Comparison of ENCODE assay signal across 23 cellular contexts in the genomic region with DNA sequence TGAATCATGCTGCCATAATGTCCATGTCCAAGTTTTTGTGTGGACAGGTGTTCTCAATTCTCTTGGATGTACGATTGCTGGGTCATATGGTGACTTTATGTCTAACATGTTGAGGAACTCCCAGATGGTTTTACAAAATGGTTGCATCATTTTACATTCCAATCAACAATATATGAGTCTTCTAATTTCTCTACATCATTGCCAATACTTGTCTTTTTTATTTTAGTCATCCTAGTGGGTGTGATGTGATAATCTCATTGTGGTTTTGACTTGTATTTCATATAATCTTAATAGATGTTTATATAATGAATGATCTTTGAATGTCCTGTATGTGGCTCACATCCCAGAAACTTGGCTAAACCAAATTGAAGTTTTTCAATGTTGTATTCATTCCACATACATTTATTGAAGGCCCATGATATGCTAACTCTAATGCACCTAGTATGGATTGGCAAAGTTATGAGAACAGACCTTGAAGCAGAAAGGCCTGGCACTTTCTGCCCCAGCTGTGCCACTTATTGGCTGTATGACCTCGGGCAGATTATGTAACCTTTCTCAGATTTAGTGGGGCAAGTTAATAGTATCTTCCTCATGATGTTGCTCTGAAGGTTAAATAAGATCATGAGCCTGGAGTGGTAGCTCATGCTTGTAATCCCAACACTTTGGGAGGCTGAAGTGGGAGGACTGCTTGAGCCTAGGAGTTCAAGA.
A peak's percentile ranks its signal among the peaks of the same experiment; 100 is the strongest.
DNase-seq lines count a peak whose midpoint lies in the region; ATAC-seq, FAIRE-seq and TF ChIP-seq lines count a peak whose summit lies in the region.
"Had no signal": no experiment of that assay in that cellular context is flagged by ENCODE, and none has a peak within 500 bp of the region (broad histone marks: within the 10 kb centered on the region; RNA-seq: fewer than 3 reads in every experiment).

No MANE protein-coding gene starts in this region.

- dilution Hi-C loops in keratinocyte (cut with MboI; ENCODE audit: extremely low pct_ligation_motif_present, low sequenced_read_pairs), result no loop called here

- H3F3A ChIP-seq in DOHH2 (ENCODE audit: control insufficient read depth, insufficient read depth), result peaks cover 11% of the 10 kb centered on the region

- POLR2A ChIA-PET in WTC11 (lab: Charles Lee), result no interaction called here

- FAIRE-seq in keratinocyte (lab: Jason Lieb, UNC), result peak; percentile 36

- no peak overlapping the region for H3K27ac Mint-ChIP-seq in WTC11
- H3K27ac Mint-ChIP-seq: activated CD4-positive, alpha-beta T cell treated with anti-CD3 and anti-CD28 coated beads, Interleukin-2, amount 10 ng/mL, durations not matched to agents 24 days and 14 days; activated CD8-positive, alpha-beta memory T cell treated with anti-CD3 and anti-CD28 coated beads, Interleukin-2, amount 10 ng/mL, durations not matched to agents 7 days and 5 days; activated naive CD8-positive, alpha-beta T cell; brain; naive thymus-derived CD8-positive, alpha-beta T cell; stimulated activated memory B cell treated with anti-CD40 and anti-IgM and Interleukin-4, amounts not matched to agents 10 μg/mL and 1 μg/mL and 100 μg/mL, for 72 hours; T-cell had no signal

- H3K27me3 Mint-ChIP-seq in WTC11 (ENCODE audit: low read depth), result no peaks in the 10 kb centered on the region
- H3K27me3 Mint-ChIP-seq: activated CD4-positive, alpha-beta T cell treated with anti-CD3 and anti-CD28 coated beads, Interleukin-2, amount 10 ng/mL, durations not matched to agents 24 days and 14 days; activated CD8-positive, alpha-beta memory T cell treated with anti-CD3 and anti-CD28 coated beads, Interleukin-2, amount 10 ng/mL, durations not matched to agents 7 days and 5 days; activated naive CD8-positive, alpha-beta T cell; brain; stimulated activated memory B cell treated with anti-CD40 and anti-IgM and Interleukin-4, amounts not matched to agents 10 μg/mL and 1 μg/mL and 100 μg/mL, for 72 hours; T-cell had no signal

- H2AFZ ChIP-seq in keratinocyte (ENCODE audit: control insufficient read depth, low read length), result no peak overlapping the region
- H2AFZ ChIP-seq: parathyroid adenoma had no signal

- H3K4me1 ChIP-seq in DOHH2 (ENCODE audit: control insufficient read depth, low read length), result peaks cover 65% of the 10 kb centered on the region
- peaks cover 19% of the 10 kb centered on the region for H3K4me1 ChIP-seq in keratinocyte (ENCODE audit: control insufficient read depth, extremely low read depth, insufficient read depth, low read length)
- H3K4me1 ChIP-seq: colonic mucosa, sigmoid colon had no signal

- H3K27me3 ChIP-seq in DOHH2 (ENCODE audit: control insufficient read depth, low read length) (no peaks in the 10 kb centered on the region), MG63 (no peaks in the 10 kb centered on the region), keratinocyte (ENCODE audit: control insufficient read depth, extremely low read depth, insufficient read depth, low read length) (no peaks in the 10 kb centered on the region)
- H3K27me3 ChIP-seq: colonic mucosa, sigmoid colon had no signal

- DNase-seq in MG63 (peak; percentile 77), epithelial cell of esophagus (ENCODE audit: low read depth) (peak; percentile 88), keratinocyte (ENCODE audit: low read depth, low spot score) (no peak), NCI-H526 (lab: John Stamatoyannopoulos, UW) (no peak), WTC11 (ENCODE audit: low spot score) (no peak)
- DNase-seq: activated CD4-positive, alpha-beta T cell treated with anti-CD3 and anti-CD28 coated beads, Interleukin-2, amount 10 ng/mL, durations not matched to agents 24 days and 14 days; activated CD8-positive, alpha-beta memory T cell treated with anti-CD3 and anti-CD28 coated beads, Interleukin-2, amount 10 ng/mL, durations not matched to agents 7 days and 5 days; colonic mucosa; DMS79 treated with DMSO at 0.1 percent for 48 hours; left colon; naive thymus-derived CD8-positive, alpha-beta T cell; NCI-H1694; NCI-H226; SIG-M5; sigmoid colon; T-cell had no signal

- H3K4me3 ChIP-seq in DOHH2 (ENCODE audit: low read length) (no peak overlapping the region), MG63 (no peak overlapping the region), epithelial cell of esophagus (ENCODE audit: low read length) (no peak overlapping the region), keratinocyte (ENCODE audit: control insufficient read depth in 2 of 3, extremely low read depth in 1 of 3, insufficient read depth in 2 of 3, low read depth in 1 of 3, low read length in 3 of 3) (no peak overlapping the region)
- H3K4me3 ChIP-seq: colonic mucosa, sigmoid colon, thoracic aorta had no signal

- H3K79me2 ChIP-seq in DOHH2 (ENCODE audit: control insufficient read depth, low read length) (no peaks in the 10 kb centered on the region), keratinocyte (ENCODE audit: control insufficient read depth, insufficient read depth, low read length) (no peaks in the 10 kb centered on the region)
- H3K79me2 ChIP-seq: parathyroid adenoma had no signal

- H3K9me2 ChIP-seq in DOHH2 (replicated peaks; ENCODE audit: control insufficient read depth, low read length), result no peaks in the 10 kb centered on the region

- peaks cover 9% of the 10 kb centered on the region for H3K36me3 Mint-ChIP-seq in WTC11

- peaks cover 13% of the 10 kb centered on the region for H3K36me3 ChIP-seq in DOHH2 (ENCODE audit: control insufficient read depth, low read length)
- H3K36me3 ChIP-seq in MG63, result no peaks in the 10 kb centered on the region
- H3K36me3 ChIP-seq in keratinocyte (ENCODE audit: control insufficient read depth in 2 of 2, extremely low read depth in 1 of 2, insufficient read depth in 2 of 2, low read length in 2 of 2), result no peaks in the 10 kb centered on the region
- H3K36me3 ChIP-seq: colonic mucosa, sigmoid colon, thoracic aorta had no signal

- peaks cover 6% of the 10 kb centered on the region for H3K9me3 Mint-ChIP-seq in WTC11
- H3K9me3 Mint-ChIP-seq: activated CD4-positive, alpha-beta T cell treated with anti-CD3 and anti-CD28 coated beads, Interleukin-2, amount 10 ng/mL, durations not matched to agents 24 days and 14 days had no signal

- no peaks in the 10 kb centered on the region for H4K20me1 ChIP-seq in DOHH2 (ENCODE audit: control insufficient read depth, insufficient read depth, low read depth, low read length)
- no peaks in the 10 kb centered on the region for H4K20me1 ChIP-seq in keratinocyte (ENCODE audit: control insufficient read depth, extremely low read depth, insufficient read depth, low read length)

- ATAC-seq in HG03521 (IDR thresholded peaks at IDR 0.05; ENCODE audit: unreplicated experiment), result no peak
- no peak for ATAC-seq in WTC11
- ATAC-seq: activated CD8-positive, alpha-beta memory T cell treated with anti-CD3 and anti-CD28 coated beads, Interleukin-2, amount 10 ng/mL, durations not matched to agents 7 days and 5 days; left colon; naive thymus-derived CD8-positive, alpha-beta T cell; stimulated activated memory B cell treated with anti-CD40 and anti-IgM and Interleukin-4, amounts not matched to agents 10 μg/mL and 1 μg/mL and 100 μg/mL, for 72 hours; T-cell had no signal

- H3K9me3 ChIP-seq in DOHH2 (ENCODE audit: control insufficient read depth, insufficient read depth, low read length), result no peaks in the 10 kb centered on the region
- peaks cover 7% of the 10 kb centered on the region; the same call in 1 of the 2 replicates for H3K9me3 ChIP-seq in MG63
- no peaks in the 10 kb centered on the region for H3K9me3 ChIP-seq in keratinocyte (ENCODE audit: control insufficient read depth, low read depth, low read length)
- H3K9me3 ChIP-seq: colonic mucosa, sigmoid colon, thoracic aorta had no signal

- peaks cover 9% of the 10 kb centered on the region for H3K4me1 Mint-ChIP-seq in WTC11
- H3K4me1 Mint-ChIP-seq: activated CD4-positive, alpha-beta T cell treated with anti-CD3 and anti-CD28 coated beads, Interleukin-2, amount 10 ng/mL, durations not matched to agents 24 days and 14 days; activated CD8-positive, alpha-beta memory T cell treated with anti-CD3 and anti-CD28 coated beads, Interleukin-2, amount 10 ng/mL, durations not matched to agents 7 days and 5 days; naive thymus-derived CD8-positive, alpha-beta T cell; T-cell had no signal

- no peak overlapping the region for H3K4me3 Mint-ChIP-seq in WTC11
- H3K4me3 Mint-ChIP-seq: activated CD4-positive, alpha-beta T cell treated with anti-CD3 and anti-CD28 coated beads, Interleukin-2, amount 10 ng/mL, durations not matched to agents 24 days and 14 days; activated CD8-positive, alpha-beta memory T cell treated with anti-CD3 and anti-CD28 coated beads, Interleukin-2, amount 10 ng/mL, durations not matched to agents 7 days and 5 days; activated naive CD8-positive, alpha-beta T cell; brain; naive thymus-derived CD8-positive, alpha-beta T cell; stimulated activated memory B cell treated with anti-CD40 and anti-IgM and Interleukin-4, amounts not matched to agents 10 μg/mL and 1 μg/mL and 100 μg/mL, for 72 hours; T-cell had no signal

- no peak for TF ChIP-seq CTCF in DOHH2 (IDR thresholded peaks at IDR 0.05; ENCODE audit: low read depth, low read length, poor library complexity, severe bottlenecking)
- no peak for TF ChIP-seq CTCF in epithelial cell of esophagus (IDR thresholded peaks at IDR 0.05; ENCODE audit: insufficient read depth, low read depth, low read length, missing control alignments)
- no peak for TF ChIP-seq CTCF in keratinocyte (optimal IDR thresholded peaks at IDR 0.05 in 1 of 3, IDR thresholded peaks at IDR 0.05 in 1 of 3, conservative IDR thresholded peaks at IDR 0.05 in 1 of 3; ENCODE audit: extremely low read depth in 1 of 3, insufficient read depth in 2 of 3, low read length in 3 of 3)
- TF ChIP-seq CTCF in WTC11 (IDR thresholded peaks at IDR 0.05), result no peak

- H3K27ac ChIP-seq in DOHH2 (ENCODE audit: low read depth, low read length) (0 out of 2 replicates have a peak overlapping the region, but pooled peaks have one; percentile 1), keratinocyte (ENCODE audit: control insufficient read depth, insufficient read depth, low read length) (peak overlapping the region; percentile 83)
- H3K27ac ChIP-seq: colonic mucosa, parathyroid adenoma, sigmoid colon, thoracic aorta had no signal

- H3K9me1 ChIP-seq in keratinocyte (ENCODE audit: control insufficient read depth, extremely low read depth, insufficient read depth, low read length), result no peaks in the 10 kb centered on the region

- no peak overlapping the region for H3K4me2 ChIP-seq in DOHH2 (ENCODE audit: low read length)
- no peak overlapping the region for H3K4me2 ChIP-seq in keratinocyte (ENCODE audit: control insufficient read depth, extremely low read depth, insufficient read depth, low read depth, low read length)

- CTCF ChIA-PET in WTC11 (lab: Charles Lee), result no interaction called here

- H3K9ac ChIP-seq in keratinocyte (ENCODE audit: control insufficient read depth, extremely low read depth, insufficient read depth, low read length), result peak overlapping the region; percentile 5
- H3K9ac ChIP-seq: parathyroid adenoma had no signal

TF ChIP-seq in WTC11, 78 proteins besides CTCF, POLR2A, EP300 and RAD21 (continues in another document):
- TF ChIP-seq RORB (CRISPR knock-in tag; IDR thresholded peaks at IDR 0.05), result no peak
- no peak for TF ChIP-seq NFATC4 (CRISPR knock-in tag; IDR thresholded peaks at IDR 0.05)

Comparison
In these comparisons a context has a peak if more than half of its experiments do, and no peak if none do; other contexts are left out.
1. DNase-seq: peak in MG63 (single experiment) and epithelial cell of esophagus (single experiment); none in keratinocyte (single experiment), NCI-H526 (0 of 2) and WTC11 (single experiment).